Comparison of ENCODE assay signal across 14 cellular contexts in genomic region chr12:124131671-124132058, GRCh38.
"Had no signal": no experiment of that assay in that cellular context is flagged by ENCODE, and none has a peak within 500 bp of the region (broad histone marks: within the 10 kb centered on the region; RNA-seq: fewer than 3 reads in every experiment).

No MANE protein-coding gene starts in this region.

- H3K27me3 Mint-ChIP-seq: brain had no signal

- H3K36me3 Mint-ChIP-seq: activated naive CD4-positive, alpha-beta T cell treated with anti-CD3 and anti-CD28 coated beads, Interleukin-2, amount 50 U/mL, for 24 hours had no signal

- H3K27me3 ChIP-seq: ovary, stomach had no signal

- H3K27ac Mint-ChIP-seq: activated naive CD4-positive, alpha-beta T cell treated with anti-CD3 and anti-CD28 coated beads, Interleukin-2, amount 50 U/mL, for 24 hours; brain had no signal

- H3K4me1 Mint-ChIP-seq: activated naive CD4-positive, alpha-beta T cell treated with anti-CD3 and anti-CD28 coated beads, Interleukin-2, amount 50 U/mL, for 24 hours had no signal

- H3K4me3 ChIP-seq: ovary, stomach, thoracic aorta had no signal

- H3K4me3 Mint-ChIP-seq: activated naive CD4-positive, alpha-beta T cell treated with anti-CD3 and anti-CD28 coated beads, Interleukin-2, amount 50 U/mL, for 24 hours; brain; nephron had no signal

- H3K27ac ChIP-seq: ovary, thoracic aorta had no signal

- DNase-seq: activated CD4-positive, alpha-beta T cell treated with anti-CD3 and anti-CD28 coated beads, Interleukin-2, amount 50 U/mL, for 4 hours; activated CD4-positive, CD25-positive, alpha-beta regulatory T cell treated with anti-CD3 and anti-CD28 coated beads, Interleukin-2, amount 50 U/mL, for 72 hours; activated T-cell treated with anti-CD3 and anti-CD28 coated beads, Interleukin-2, amount 50 U/mL, for 1 hour; amniotic stem cell; erythroblast; hippocampal formation; mammary epithelial cell; ovary; stimulated activated CD4-positive, alpha-beta T cell treated with anti-CD3 and anti-CD28 coated beads, Interleukin-4, amount 100 ng/mL, for 4 hours; stomach had no signal

- H3K36me3 ChIP-seq: ovary, stomach, thoracic aorta had no signal

- H3K9me3 ChIP-seq: ovary, stomach, thoracic aorta had no signal
